13 cellular contexts compared by ENCODE assay signal in genomic region chr21:42411197-42411869, GRCh38. TPM values are rescaled to one million over a fixed set of nuclear protein-coding genes. Genes with fewer than 3 reads are reported as not detected.
A peak's percentile ranks its signal among the peaks of the same experiment; 100 is the strongest.
DNase-seq lines count a peak whose midpoint lies in the region; ATAC-seq and TF ChIP-seq lines count a peak whose summit lies in the region.
"Had no signal": no experiment of that assay in that cellular context is flagged by ENCODE, and none has a peak within 500 bp of the region (broad histone marks: within the 10 kb centered on the region; RNA-seq: fewer than 3 reads in every experiment).

No MANE protein-coding gene starts in this region.

- no peaks in the 10 kb centered on the region for H3K9me3 ChIP-seq in A673 (ENCODE audit: low read depth, low read length, poor library complexity, severe bottlenecking)
- H3K9me3 ChIP-seq: mucosa of descending colon, thoracic aorta had no signal

- no peak overlapping the region for H3K4me3 Mint-ChIP-seq in HFFc6
- H3K4me3 Mint-ChIP-seq: T-helper 1 cell treated with Interleukin-12 subunit alpha and Interleukin-12 subunit beta and Interleukin-4 antibody, amounts not matched to agents 30 μg/mL and 1 μg/mL, for 36 hours had no signal

- BruUV-seq in A673 (replicated peaks; lab: Mats Ljungman, UMichigan): no TSS peak

- DNase-seq in NCI-H146 (lab: John Stamatoyannopoulos, UW): peak; percentile 7
- no peak for DNase-seq in NCI-H146 treated with DMSO at 0.1 percent for 48 hours (lab: John Stamatoyannopoulos, UW; ENCODE audit: unreplicated experiment)
- peak; percentile 47 for DNase-seq in A673 (ENCODE audit: low spot score)
- DNase-seq in NB4 (ENCODE audit: low read depth): no peak
- DNase-seq in cerebellar cortex (ENCODE audit: low spot score): peak; percentile 8
- DNase-seq in HFFc6: no peak
- no peak for DNase-seq in NCI-H2029 (lab: John Stamatoyannopoulos, UW)
- DNase-seq: mucosa of descending colon, MV-4-11 had no signal

- no peak overlapping the region for H3K27ac ChIP-seq in A673 (ENCODE audit: low read depth, low read length, poor library complexity, severe bottlenecking)
- H3K27ac ChIP-seq: thoracic aorta had no signal

- no peaks in the 10 kb centered on the region for H3K4me1 Mint-ChIP-seq in HFFc6 (ENCODE audit: low read depth)

- no peak for ATAC-seq in HG03565 (IDR thresholded peaks at IDR 0.05; ENCODE audit: unreplicated experiment)
- ATAC-seq: mucosa of descending colon had no signal

- TF ChIP-seq POLR2A in NB4 (IDR thresholded peaks at IDR 0.05; ENCODE audit: extremely low read depth, insufficient read length): no peak

- peaks cover 22% of the 10 kb centered on the region for H3K4me1 ChIP-seq in A673 (ENCODE audit: insufficient read depth, low read length, poor library complexity, severe bottlenecking)

- POLR2A ChIA-PET in A673 (lab: Charles Lee; ENCODE audit: low non-redundant PET): no interaction called here

- TF ChIP-seq CTCF in A673 (conservative IDR thresholded peaks at IDR 0.05; ENCODE audit: low read depth, low read length): peak; percentile 30; the same call in 1 of the 2 replicates
- peak; percentile 19 for TF ChIP-seq CTCF in NB4 (IDR thresholded peaks at IDR 0.05; ENCODE audit: low read depth, low read length)
- no peak for TF ChIP-seq CTCF in HFFc6 (IDR thresholded peaks at IDR 0.05)

- peaks cover 3% of the 10 kb centered on the region; the same call in 1 of the 2 replicates for H3K27me3 Mint-ChIP-seq in HFFc6 (ENCODE audit: insufficient read depth)

- H3K27me3 ChIP-seq in A673 (replicated peaks; ENCODE audit: insufficient read depth, low read depth, low read length, poor library complexity): no peaks in the 10 kb centered on the region

- H3K4me3 ChIP-seq in A673 (ENCODE audit: low read depth, low read length, poor library complexity, severe bottlenecking) (no peak overlapping the region), NB4 (ENCODE audit: low read depth, low read length) (no peak overlapping the region)
- H3K4me3 ChIP-seq: mucosa of descending colon, thoracic aorta had no signal

- H3K27ac Mint-ChIP-seq in HFFc6: no peak overlapping the region
- H3K27ac Mint-ChIP-seq: T-helper 1 cell treated with Interleukin-12 subunit alpha and Interleukin-12 subunit beta and Interleukin-4 antibody, amounts not matched to agents 30 μg/mL and 1 μg/mL, for 36 hours had no signal

- CTCF ChIA-PET in A673 (lab: Charles Lee): no interaction called here

- H3K36me3 Mint-ChIP-seq in HFFc6 (ENCODE audit: low read depth): no peaks in the 10 kb centered on the region

- peaks cover 40% of the 10 kb centered on the region for H3K9me3 Mint-ChIP-seq in HFFc6
- H3K9me3 Mint-ChIP-seq: T-helper 1 cell treated with Interleukin-12 subunit alpha and Interleukin-12 subunit beta and Interleukin-4 antibody, amounts not matched to agents 30 μg/mL and 1 μg/mL, for 36 hours had no signal

- intact Hi-C loops in A673 (cut with micrococcal nuclease; ENCODE audit: unreplicated experiment): no loop called here

- no peaks in the 10 kb centered on the region for H3K36me3 ChIP-seq in A673 (ENCODE audit: insufficient read depth, low read length, poor library complexity, severe bottlenecking)
- H3K36me3 ChIP-seq: thoracic aorta had no signal

RNA-seq across cellular contexts. Expression of gene UBASH3A, which starts 7.6 kb away (rescaled TPM):
- not detected in 2 replicates for total RNA-seq in A673 (2021)
- total RNA-seq in HFFc6 (2021; fragmentation: NEBNext Ultra II Directional; extraction: Animal tissue kit (Norgen Biotek cat#: 25700)): not detected
- total RNA-seq: cardiac septum had no signal

RNA-seq across cellular contexts. Expression of gene TMPRSS3, which starts 15.5 kb away (rescaled TPM):
- total RNA-seq in A673 (2021): not detected in 2 replicates
- total RNA-seq in HFFc6 (2021; fragmentation: NEBNext Ultra II Directional; extraction: Animal tissue kit (Norgen Biotek cat#: 25700)): not detected
- total RNA-seq: cardiac septum, thoracic aorta had no signal

RNA-seq across cellular contexts. Expression of gene TFF1, which starts 45.0 kb away (rescaled TPM):
- not detected in 2 replicates for total RNA-seq in A673 (2021)
- total RNA-seq in HFFc6 (2021; fragmentation: NEBNext Ultra II Directional; extraction: Animal tissue kit (Norgen Biotek cat#: 25700)): not detected
- total RNA-seq: cardiac septum had no signal

Comparison
In these comparisons a context has a peak if more than half of its experiments do, and no peak if none do; other contexts are left out.
1. DNase-seq: peak in NCI-H146 (single experiment), A673 (single experiment) and cerebellar cortex (single experiment); none in NCI-H146 treated with DMSO at 0.1 percent for 48 hours (single experiment), NB4 (single experiment), HFFc6 (single experiment) and NCI-H2029 (single experiment).